Comparison of ENCODE assay signal across 30 cellular contexts in genomic region chr3:135216659-135217058, GRCh38.
"Had no signal": no experiment of that assay in that cellular context is flagged by ENCODE, and none has a peak within 500 bp of the region (broad histone marks: within the 10 kb centered on the region; RNA-seq: fewer than 3 reads in every experiment).

No MANE protein-coding gene starts in this region.

- H3K79me2 ChIP-seq: hepatocyte, parathyroid adenoma had no signal

- H3K27ac Mint-ChIP-seq: endodermal cell; immature natural killer cell; natural killer cell treated with Interleukin-12 subunit alpha and Interleukin-12 subunit beta and Interleukin-15 and Interleukin-18, amount 100 ng/mL, for 72 hours; neural progenitor cell; stimulated activated memory B cell treated with anti-CD40 and anti-IgM and Interleukin-4, amounts not matched to agents 10 μg/mL and 1 μg/mL and 100 μg/mL, for 72 hours; stimulated activated naive CD8-positive, alpha-beta T cell treated with anti-CD3 and anti-CD28 coated beads, Interleukin-15, Interleukin-2, amounts not matched to agents 100 ng/mL and 50 ng/mL, for 24 hours had no signal

- H3K4me1 Mint-ChIP-seq: immature natural killer cell; stimulated activated memory B cell treated with anti-CD40 and anti-IgM and Interleukin-4, amounts not matched to agents 10 μg/mL and 1 μg/mL and 100 μg/mL, for 72 hours had no signal

- H3K27me3 ChIP-seq: colonic mucosa, foreskin keratinocyte, hepatocyte, neural progenitor cell, right lobe of liver, spleen, tibial artery, upper lobe of right lung, vagina had no signal

- H3K27ac ChIP-seq: colonic mucosa, foreskin keratinocyte, hepatocyte, neural progenitor cell, parathyroid adenoma, prostate gland, right lobe of liver, spleen, tibial artery, upper lobe of right lung, vagina had no signal

- H3K9me3 Mint-ChIP-seq: endodermal cell; neural progenitor cell; stimulated activated naive CD8-positive, alpha-beta T cell treated with anti-CD3 and anti-CD28 coated beads, Interleukin-15, Interleukin-2, amounts not matched to agents 100 ng/mL and 50 ng/mL, for 24 hours had no signal

- H3K4me3 ChIP-seq: colonic mucosa, hepatocyte, lung, neural progenitor cell, prostate gland, right lobe of liver, spleen, tibial artery, upper lobe of right lung, vagina had no signal

- H3K4me2 ChIP-seq: hepatocyte, neural progenitor cell had no signal

- H3K4me1 ChIP-seq: colonic mucosa, foreskin keratinocyte, prostate gland, spleen, tibial artery, upper lobe of right lung, vagina had no signal

- H3K36me3 Mint-ChIP-seq: natural killer cell treated with Interleukin-12 subunit alpha and Interleukin-12 subunit beta and Interleukin-15 and Interleukin-18, amount 100 ng/mL, for 72 hours; neural progenitor cell had no signal

- DNase-seq: colonic mucosa; effector CD4-positive, alpha-beta T cell; endodermal cell; erythroblast; foreskin keratinocyte; head of caudate nucleus; immature natural killer cell; kidney; left cardiac atrium; left ventricle myocardium superior; mesenchymal stem cell; midbrain; nucleus accumbens; retina; right lobe of liver; spleen; stimulated activated CD4-positive, alpha-beta T cell treated with anti-CD3 and anti-CD28 coated beads, Interleukin-15, amount 100 ng/mL, for 24 hours; stimulated activated CD4-positive, alpha-beta T cell treated with anti-CD3 and anti-CD28 coated beads, Interleukin-1b, Interleukin-23, amount 100 ng/mL, for 48 hours; stimulated activated CD4-positive, alpha-beta T cell treated with anti-CD3 and anti-CD28 coated beads, Interleukin-4, amount 100 ng/mL, for 24 hours; tibial artery; upper lobe of right lung had no signal

- H3K4me3 Mint-ChIP-seq: endodermal cell; immature natural killer cell; natural killer cell treated with Interleukin-12 subunit alpha and Interleukin-12 subunit beta and Interleukin-15 and Interleukin-18, amount 100 ng/mL, for 72 hours; neural progenitor cell; stimulated activated memory B cell treated with anti-CD40 and anti-IgM and Interleukin-4, amounts not matched to agents 10 μg/mL and 1 μg/mL and 100 μg/mL, for 72 hours; stimulated activated naive CD8-positive, alpha-beta T cell treated with anti-CD3 and anti-CD28 coated beads, Interleukin-15, Interleukin-2, amounts not matched to agents 100 ng/mL and 50 ng/mL, for 24 hours had no signal

- H2AFZ ChIP-seq: hepatocyte, neural progenitor cell, parathyroid adenoma had no signal

- H3K27me3 Mint-ChIP-seq: stimulated activated naive CD8-positive, alpha-beta T cell treated with anti-CD3 and anti-CD28 coated beads, Interleukin-15, Interleukin-2, amounts not matched to agents 100 ng/mL and 50 ng/mL, for 24 hours had no signal

- H3K9me3 ChIP-seq: colonic mucosa, prostate gland, right lobe of liver, spleen, tibial artery, upper lobe of right lung, vagina had no signal

- H3K9ac ChIP-seq: neural progenitor cell, parathyroid adenoma had no signal

- H3K36me3 ChIP-seq: colonic mucosa, neural progenitor cell, prostate gland, right lobe of liver, spleen, tibial artery, upper lobe of right lung, vagina had no signal

- ATAC-seq: foreskin keratinocyte; left cardiac atrium; left ventricle myocardium superior; natural killer cell treated with Interleukin-12 subunit alpha and Interleukin-12 subunit beta and Interleukin-15 and Interleukin-18, amount 100 ng/mL, for 72 hours; stimulated activated memory B cell treated with anti-CD40 and anti-IgM and Interleukin-4, amounts not matched to agents 10 μg/mL and 1 μg/mL and 100 μg/mL, for 72 hours; upper lobe of right lung had no signal
